In genomic region chr5:75336625-75337336, GRCh38 we compare ENCODE assay signal across 8 cellular contexts. TPM values are rescaled to one million over a fixed set of nuclear protein-coding genes. Genes with fewer than 3 reads are reported as not detected.
DNase-seq lines count a peak whose midpoint lies in the region; ATAC-seq and TF ChIP-seq lines count a peak whose summit lies in the region.

Gene HMGCR, plus strand, starts transcription at chr5:75337220. Its CDS starts 5,386 bp downstream, at chr5:75342606.

- intact Hi-C loops in activated CD4-positive, alpha-beta T cell treated with anti-CD3 and anti-CD28 coated beads, Interleukin-2, amount 10 ng/mL, durations not matched to agents 24 days and 14 days (cut with micrococcal nuclease) = loop anchor here (1.0 to 5.0 kb wide), 13 partner anchors 11 to 931 kb away; partner anchors contain the start of genes CERT1, GCNT4, GFM2 and NSA2
- intact Hi-C loops in left colon (cut with DNase I, micrococcal nuclease) = loop anchor here in 1 of 2 donors (5.0 kb wide), 1 partner anchor 94 kb away; no protein-coding TSS in a partner anchor

- peaks cover 0 to 14% (median 0%) of the 10 kb centered on the region in 11 experiments; a peak in 5 of 22 replicates for H3K9me3 ChIP-seq in BLaER1 treated with 17β-estradiol and CSF1 and Interleukin-3, amounts not matched to agents 10 nM and 100 nM (replicated peaks in 1 of 11)

- H3K4me1 Mint-ChIP-seq in activated CD4-positive, alpha-beta T cell treated with anti-CD3 and anti-CD28 coated beads, Interleukin-2, amount 10 ng/mL, durations not matched to agents 24 days and 14 days = peaks cover 34% of the 10 kb centered on the region

- peak within 1 kb of the TSS; percentile 85 to 97 (median 91) for H3K4me3 ChIP-seq in BLaER1 treated with 17β-estradiol and CSF1 and Interleukin-3, amounts not matched to agents 10 nM and 100 nM
- peak within 1 kb of the TSS; percentile 87 for H3K4me3 ChIP-seq in coronary artery

- DNase-seq in GM19240 (ENCODE audit: insufficient read length, low spot score) = peak; percentile 85
- DNase-seq in NCI-H526 (lab: John Stamatoyannopoulos, UW) = peak; percentile 97
- DNase-seq in activated CD4-positive, alpha-beta T cell treated with anti-CD3 and anti-CD28 coated beads, Interleukin-2, amount 10 ng/mL, durations not matched to agents 24 days and 14 days = peak; percentile 99
- peak; percentile 99 for DNase-seq in coronary artery (ENCODE audit: low spot score)
- peak; percentile 98 to 100 for DNase-seq in left colon
- DNase-seq in stimulated activated CD4-positive, alpha-beta T cell treated with anti-CD3 and anti-CD28 coated beads, Interleukin-2, amount 100 ng/mL, for 24 hours = peak; percentile 96

- TF ChIP-seq CTCF in coronary artery (IDR thresholded peaks at IDR 0.05) = no peak

- H3K36me3 ChIP-seq in BLaER1 treated with 17β-estradiol and CSF1 and Interleukin-3, amounts not matched to agents 10 nM and 100 nM = peaks cover 0 to 20% (median 8%) of the 10 kb centered on the region in 11 experiments; a peak in 12 of 22 replicates

- no peaks in the 10 kb centered on the region for H3K9me3 Mint-ChIP-seq in activated CD4-positive, alpha-beta T cell treated with anti-CD3 and anti-CD28 coated beads, Interleukin-2, amount 10 ng/mL, durations not matched to agents 24 days and 14 days

- peaks cover 12 to 34% (median 21%) of the 10 kb centered on the region in 10 experiments for H3K4me1 ChIP-seq in BLaER1 treated with 17β-estradiol and CSF1 and Interleukin-3, amounts not matched to agents 10 nM and 100 nM

- peaks cover 18% of the 10 kb centered on the region for H3K36me3 Mint-ChIP-seq in activated CD4-positive, alpha-beta T cell treated with anti-CD3 and anti-CD28 coated beads, Interleukin-2, amount 10 ng/mL, durations not matched to agents 24 days and 14 days (ENCODE audit: low read depth)

- H3K4me2 ChIP-seq in BLaER1 treated with 17β-estradiol and CSF1 and Interleukin-3, amounts not matched to agents 10 nM and 100 nM = peak within 1 kb of the TSS; percentile 83 to 97 (median 92)

- no peaks in the 10 kb centered on the region for H3K27me3 ChIP-seq in BLaER1 treated with 17β-estradiol and CSF1 and Interleukin-3, amounts not matched to agents 10 nM and 100 nM

- H3K27ac ChIP-seq in BLaER1 treated with 17β-estradiol and CSF1 and Interleukin-3, amounts not matched to agents 10 nM and 100 nM = peak within 1 kb of the TSS; percentile 48 to 84 (median 80); a peak in 21 of 22 replicates
- peak within 1 kb of the TSS; percentile 87 to 92 for H3K27ac ChIP-seq in coronary artery

- no peak within 1 kb of the TSS for H3K27ac Mint-ChIP-seq in activated CD4-positive, alpha-beta T cell treated with anti-CD3 and anti-CD28 coated beads, Interleukin-2, amount 10 ng/mL, durations not matched to agents 24 days and 14 days

- peak within 1 kb of the TSS; percentile 77 to 92 (median 86) for H3K9ac ChIP-seq in BLaER1 treated with 17β-estradiol and CSF1 and Interleukin-3, amounts not matched to agents 10 nM and 100 nM

- H3K4me3 Mint-ChIP-seq in activated CD4-positive, alpha-beta T cell treated with anti-CD3 and anti-CD28 coated beads, Interleukin-2, amount 10 ng/mL, durations not matched to agents 24 days and 14 days = no peak within 1 kb of the TSS

- peak; percentile 99 for ATAC-seq in HG03460 (IDR thresholded peaks at IDR 0.05; ENCODE audit: unreplicated experiment)
- peak; percentile 89 for ATAC-seq in left colon

- no peaks in the 10 kb centered on the region for H3K27me3 Mint-ChIP-seq in activated CD4-positive, alpha-beta T cell treated with anti-CD3 and anti-CD28 coated beads, Interleukin-2, amount 10 ng/mL, durations not matched to agents 24 days and 14 days

- peaks cover 0 to 46% (median 43%) of the 10 kb centered on the region in 11 experiments; a peak in 18 of 22 replicates for H4K20me1 ChIP-seq in BLaER1 treated with 17β-estradiol and CSF1 and Interleukin-3, amounts not matched to agents 10 nM and 100 nM

RNA-seq across cellular contexts. Expression of gene HMGCR, which starts in this region (rescaled TPM):
- total RNA-seq in activated CD4-positive, alpha-beta T cell treated with anti-CD3 and anti-CD28 coated beads, Interleukin-2, amount 10 ng/mL, durations not matched to agents 24 days and 14 days = 99.9 and 112 TPM in 2 replicates
- 100 to 1,000 TPM; 182 to 293 TPM for total RNA-seq in left colon

Comparison
In these comparisons a context has a peak if more than half of its experiments do, and no peak if none do; other contexts are left out.
1. Peak in every context shown above with its lines: DNase-seq, ATAC-seq, H3K4me3 ChIP-seq and H3K27ac ChIP-seq.